In genomic region chr1:159889202-159889601, GRCh38 we compare ENCODE assay signal across 13 cellular contexts. TPM values are rescaled to one million over a fixed set of nuclear protein-coding genes. Genes with fewer than 3 reads are reported as not detected.
DNase-seq lines count a peak whose midpoint lies in the region; ATAC-seq, FAIRE-seq and TF ChIP-seq lines count a peak whose summit lies in the region.
"Had no signal": no experiment of that assay in that cellular context is flagged by ENCODE, and none has a peak within 500 bp of the region (broad histone marks: within the 10 kb centered on the region; RNA-seq: fewer than 3 reads in every experiment).

No MANE protein-coding gene starts in this region.

- DNase-seq in NOMO-1 (lab: John Stamatoyannopoulos, UW; ENCODE audit: unreplicated experiment in 2 of 2), result peak; percentile 42 to 52
- DNase-seq in NOMO-1 treated with dmso at 0.1 percent for 144 hours (lab: John Stamatoyannopoulos, UW; ENCODE audit: unreplicated experiment), result no peak
- peak; percentile 63 for DNase-seq in MM.1S
- DNase-seq in endothelial cell of umbilical vein (ENCODE audit: low read depth, low spot score), result no peak
- DNase-seq in thoracic aorta (ENCODE audit: low spot score), result no peak
- no peak for DNase-seq in SK-N-DZ (ENCODE audit: low spot score)
- DNase-seq: DND-41; NCI-H1694 treated with DMSO at 0.1 percent for 48 hours; pancreas; stimulated activated CD4-positive, alpha-beta T cell treated with anti-CD3 and anti-CD28 coated beads, Interleukin-2, amount 100 ng/mL, for 48 hours had no signal

- H3K27ac ChIP-seq in MM.1S (ENCODE audit: low read length) (peak overlapping the region; percentile 62; the same call in 1 of the 2 replicates), endothelial cell of umbilical vein (ENCODE audit: insufficient read depth, low read depth, low read length) (peak overlapping the region; percentile 71), thoracic aorta (peak overlapping the region; percentile 47 to 56)

- H3K9me1 ChIP-seq in endothelial cell of umbilical vein (replicated peaks; ENCODE audit: control insufficient read depth, extremely low read depth, insufficient read depth, low read length), result no peaks in the 10 kb centered on the region

- no peaks in the 10 kb centered on the region for H3K79me2 ChIP-seq in MM.1S (ENCODE audit: low read length)
- H3K79me2 ChIP-seq in endothelial cell of umbilical vein (ENCODE audit: control insufficient read depth, insufficient read depth, low read length), result no peaks in the 10 kb centered on the region

- no peak for TF ChIP-seq POLR2A in endothelial cell of umbilical vein (IDR thresholded peaks at IDR 0.05; ENCODE audit: low read depth, low read length)

- peak overlapping the region; percentile 7; the same call in 1 of the 2 replicates for H3K9ac ChIP-seq in MM.1S (ENCODE audit: low read length)
- no peak overlapping the region for H3K9ac ChIP-seq in endothelial cell of umbilical vein (replicated peaks; ENCODE audit: extremely low read depth, insufficient read depth, low read length)

- peaks cover 44% of the 10 kb centered on the region for H3K4me1 ChIP-seq in MM.1S (ENCODE audit: low read length)
- peaks cover 21% of the 10 kb centered on the region for H3K4me1 ChIP-seq in endothelial cell of umbilical vein (ENCODE audit: control insufficient read depth, extremely low read depth, insufficient read depth, low read length)
- H3K4me1 ChIP-seq in thoracic aorta (ENCODE audit: control insufficient read depth in 1 of 2, low read depth in 2 of 2), result peaks cover 10 to 22% of the 10 kb centered on the region in 2 donors
- H3K4me1 ChIP-seq: pancreas had no signal

- H3K4me3 ChIP-seq in MM.1S (ENCODE audit: low read length) (no peak overlapping the region), endothelial cell of umbilical vein (replicated peaks in 1 of 3; ENCODE audit: insufficient read depth in 1 of 3, low read depth in 1 of 3, low read length in 3 of 3) (no peak overlapping the region), thoracic aorta (no peak overlapping the region)
- H3K4me3 ChIP-seq: pancreas had no signal

- H2AFZ ChIP-seq in MM.1S (ENCODE audit: low read length) (peak overlapping the region; percentile 29), endothelial cell of umbilical vein (ENCODE audit: low read depth, low read length) (no peak overlapping the region)

- CTCF ChIA-PET in endothelial cell of umbilical vein (lab: Charles Lee), result interaction anchor here (1.1 to 9.2 kb wide), 15 partner anchors 8 to 757 kb away, joined by 3 to 623 read pairs (median 36); partner anchors contain the start of genes DUSP23, FCRL6 and TAGLN2

- no peaks in the 10 kb centered on the region for H3K9me3 ChIP-seq in MM.1S (replicated peaks; ENCODE audit: insufficient read depth, low read length)
- H3K9me3 ChIP-seq in endothelial cell of umbilical vein (replicated peaks; ENCODE audit: control insufficient read depth, insufficient read depth, low read length), result no peaks in the 10 kb centered on the region
- no peaks in the 10 kb centered on the region for H3K9me3 ChIP-seq in thoracic aorta
- H3K9me3 ChIP-seq: pancreas had no signal

- H3K27me3 ChIP-seq in MM.1S (replicated peaks; ENCODE audit: insufficient read depth, low read length) (no peaks in the 10 kb centered on the region), endothelial cell of umbilical vein (ENCODE audit: control insufficient read depth in 2 of 2, insufficient read depth in 2 of 2, low read length in 2 of 2) (no peaks in the 10 kb centered on the region), thoracic aorta (replicated peaks; ENCODE audit: insufficient read depth) (no peaks in the 10 kb centered on the region)
- H3K27me3 ChIP-seq: pancreas had no signal

- H3K36me3 ChIP-seq in MM.1S (replicated peaks; ENCODE audit: insufficient read depth, low read length) (no peaks in the 10 kb centered on the region), endothelial cell of umbilical vein (ENCODE audit: control insufficient read depth in 2 of 2, extremely low read depth in 1 of 2, insufficient read depth in 2 of 2, low read length in 2 of 2) (no peaks in the 10 kb centered on the region), thoracic aorta (no peaks in the 10 kb centered on the region)
- H3K36me3 ChIP-seq: pancreas had no signal

- no peak for TF ChIP-seq CTCF in MM.1S (IDR thresholded peaks at IDR 0.05; ENCODE audit: low read length)
- TF ChIP-seq CTCF in endothelial cell of umbilical vein (IDR thresholded peaks at IDR 0.05; ENCODE audit: extremely low read depth in 1 of 2, insufficient read depth in 1 of 2, low read depth in 1 of 2, low read length in 2 of 2), result no peak
- TF ChIP-seq CTCF in thoracic aorta (IDR thresholded peaks at IDR 0.05), result no peak

- POLR2A ChIA-PET in endothelial cell of umbilical vein (lab: Charles Lee), result interaction anchor here (0.9 to 1.5 kb wide), 3 partner anchors 35 to 90 kb away, joined by 3 to 8 read pairs (median 4); partner anchors contain the start of gene TAGLN2

- peak overlapping the region; percentile 45 for H3K4me2 ChIP-seq in MM.1S (ENCODE audit: low read depth, low read length)
- H3K4me2 ChIP-seq in endothelial cell of umbilical vein (ENCODE audit: insufficient read depth, low read length), result no peak overlapping the region

- no peak for ATAC-seq in thoracic aorta (ENCODE audit: insufficient number of reproducible peaks, low FRiP score, low read depth)
- ATAC-seq in GM19324 (IDR thresholded peaks at IDR 0.05; ENCODE audit: low FRiP score, unreplicated experiment), result no peak
- ATAC-seq in GM21528 (IDR thresholded peaks at IDR 0.05; ENCODE audit: low FRiP score, unreplicated experiment), result no peak

- intact Hi-C loops in endothelial cell of umbilical vein (cut with micrococcal nuclease), result no loop called here

- H3K9me2 ChIP-seq in MM.1S (replicated peaks; ENCODE audit: insufficient read depth, low read length), result no peaks in the 10 kb centered on the region

- peaks cover 13% of the 10 kb centered on the region for H3F3A ChIP-seq in MM.1S (ENCODE audit: insufficient read depth, low read length)

- dilution Hi-C loops in endothelial cell of umbilical vein (cut with MboI; ENCODE audit: extremely low pct_ligation_motif_present, low sequenced_read_pairs), result no loop called here

- FAIRE-seq in endothelial cell of umbilical vein (lab: Jason Lieb, UNC), result peak; percentile 37
- FAIRE-seq: pancreas had no signal

- BruUV-seq in endothelial cell of umbilical vein (replicated peaks; lab: Mats Ljungman, UMichigan), result no TSS peak

- H4K20me1 ChIP-seq in MM.1S (ENCODE audit: insufficient read depth, low read length) (no peaks in the 10 kb centered on the region), endothelial cell of umbilical vein (replicated peaks; ENCODE audit: control insufficient read depth, extremely low read depth, insufficient read depth, low read length) (no peaks in the 10 kb centered on the region)

RNA-seq across cellular contexts. Expression of gene CFAP45, which starts 10.8 kb away (rescaled TPM):
- total RNA-seq in endothelial cell of umbilical vein (2.1 and 2.5 TPM in 2 replicates), thoracic aorta (1 to 10 TPM in 1 of 2 donors, under 1 TPM in 1; 0.95 to 2.1 TPM)
- polyA plus RNA-seq in endothelial cell of umbilical vein, result 0.13 and 0.25 TPM in 2 replicates
- 0.69 and 0.97 TPM in 2 replicates for polyA plus RNA-seq in endothelial cell of umbilical vein (2011; cell fraction: cytosol; rRNA removed)
- 2.2 and 2.7 TPM in 2 replicates for polyA plus RNA-seq in endothelial cell of umbilical vein (2011; cell fraction: nucleus; rRNA removed)
- 0.71 and 1.0 TPM in 2 replicates for polyA plus RNA-seq in endothelial cell of umbilical vein (2012)
- polyA minus RNA-seq in endothelial cell of umbilical vein, result 0.79 TPM in 1 of 2 replicates, not detected in the other
- not detected for polyA minus RNA-seq in endothelial cell of umbilical vein (2011; cell fraction: cytosol; rRNA and poly(A)+ RNA removed)
- polyA minus RNA-seq in endothelial cell of umbilical vein (2011; cell fraction: nucleus; rRNA and poly(A)+ RNA removed), result 0.91 and 2.2 TPM in 2 replicates
- polyA plus RNA-seq in SK-N-DZ (2014; cell fraction: cytosol; rRNA removed), result 0.17 and 0.29 TPM in 2 replicates
- 4.3 TPM in 1 of 2 replicates, not detected in the other for polyA plus RNA-seq in SK-N-DZ (2014; cell fraction: nucleus; rRNA removed)
- total RNA-seq: liver had no signal

RNA-seq across cellular contexts. Expression of gene VSIG8, which starts 26.7 kb away (rescaled TPM):
- total RNA-seq in endothelial cell of umbilical vein, result 0.18 TPM in 1 of 2 replicates, not detected in the other
- not detected in 2 replicates for polyA plus RNA-seq in endothelial cell of umbilical vein
- 0.09 TPM in 1 of 2 replicates, not detected in the other for polyA plus RNA-seq in endothelial cell of umbilical vein (2011; cell fraction: cytosol; rRNA removed)
- polyA plus RNA-seq in endothelial cell of umbilical vein (2011; cell fraction: nucleus; rRNA removed), result not detected in 2 replicates
- not detected in 2 replicates for polyA plus RNA-seq in endothelial cell of umbilical vein (2012)
- not detected in 2 replicates for polyA minus RNA-seq in endothelial cell of umbilical vein
- polyA minus RNA-seq in endothelial cell of umbilical vein (2011; cell fraction: cytosol; rRNA and poly(A)+ RNA removed), result not detected
- polyA minus RNA-seq in endothelial cell of umbilical vein (2011; cell fraction: nucleus; rRNA and poly(A)+ RNA removed), result not detected in 2 replicates
- not detected for total RNA-seq in thoracic aorta
- not detected in 2 replicates for polyA plus RNA-seq in SK-N-DZ (2014; cell fraction: cytosol; rRNA removed)
- not detected in 2 replicates for polyA plus RNA-seq in SK-N-DZ (2014; cell fraction: nucleus; rRNA removed)
- total RNA-seq: pancreas had no signal
- polyA plus RNA-seq: liver had no signal

RNA-seq across cellular contexts. Expression of gene TAGLN2, which starts 36.1 kb away (rescaled TPM):
- 646 and 750 TPM in 2 replicates for total RNA-seq in endothelial cell of umbilical vein
- 1,279 and 1,305 TPM in 2 replicates for polyA plus RNA-seq in endothelial cell of umbilical vein
- 932 and 979 TPM in 2 replicates for polyA plus RNA-seq in endothelial cell of umbilical vein (2011; cell fraction: cytosol; rRNA removed)
- polyA plus RNA-seq in endothelial cell of umbilical vein (2011; cell fraction: nucleus; rRNA removed), result 499 and 553 TPM in 2 replicates
- 872 and 924 TPM in 2 replicates for polyA plus RNA-seq in endothelial cell of umbilical vein (2012)
- polyA minus RNA-seq in endothelial cell of umbilical vein, result 382 and 436 TPM in 2 replicates
- polyA minus RNA-seq in endothelial cell of umbilical vein (2011; cell fraction: cytosol; rRNA and poly(A)+ RNA removed), result 143 TPM
- 115 and 117 TPM in 2 replicates for polyA minus RNA-seq in endothelial cell of umbilical vein (2011; cell fraction: nucleus; rRNA and poly(A)+ RNA removed)
- 100 to 1,000 TPM; 298 to 352 TPM for total RNA-seq in thoracic aorta
- polyA plus RNA-seq in SK-N-DZ (2014; cell fraction: cytosol; rRNA removed), result 195 and 211 TPM in 2 replicates
- polyA plus RNA-seq in SK-N-DZ (2014; cell fraction: nucleus; rRNA removed), result 87.6 and 96.3 TPM in 2 replicates

RNA-seq across cellular contexts. Expression of gene IGSF9, which starts 56.2 kb away (rescaled TPM):
- total RNA-seq in endothelial cell of umbilical vein (0.15 and 0.16 TPM in 2 replicates), thoracic aorta (under 1 TPM in 1 of 2 donors, not detected in 1; 0.99 TPM)
- 0.10 and 0.15 TPM in 2 replicates for polyA plus RNA-seq in endothelial cell of umbilical vein
- 0.06 and 0.11 TPM in 2 replicates for polyA plus RNA-seq in endothelial cell of umbilical vein (2011; cell fraction: cytosol; rRNA removed)
- polyA plus RNA-seq in endothelial cell of umbilical vein (2011; cell fraction: nucleus; rRNA removed), result 0.32 and 0.33 TPM in 2 replicates
- polyA plus RNA-seq in endothelial cell of umbilical vein (2012), result 0.05 and 0.15 TPM in 2 replicates
- 0.17 TPM in 1 of 2 replicates, not detected in the other for polyA minus RNA-seq in endothelial cell of umbilical vein
- not detected for polyA minus RNA-seq in endothelial cell of umbilical vein (2011; cell fraction: cytosol; rRNA and poly(A)+ RNA removed)
- 0.10 and 0.19 TPM in 2 replicates for polyA minus RNA-seq in endothelial cell of umbilical vein (2011; cell fraction: nucleus; rRNA and poly(A)+ RNA removed)
- 16.2 and 17.5 TPM in 2 replicates for polyA plus RNA-seq in SK-N-DZ (2014; cell fraction: cytosol; rRNA removed)
- 40.6 and 58.6 TPM in 2 replicates for polyA plus RNA-seq in SK-N-DZ (2014; cell fraction: nucleus; rRNA removed)

Comparison
In these comparisons a context has a peak if more than half of its experiments do, and no peak if none do; other contexts are left out.
1. DNase-seq: peak in NOMO-1 (2 of 2) and MM.1S (single experiment); none in NOMO-1 treated with dmso at 0.1 percent for 144 hours (single experiment), endothelial cell of umbilical vein (single experiment), thoracic aorta (single experiment) and SK-N-DZ (single experiment).
2. Peak in every context shown above with its lines, with median percentiles within 50 percentile points of each other: H3K27ac ChIP-seq.